In genomic region chr1:1358433-1359201, GRCh38 we compare ENCODE assay signal across 9 cellular contexts. TPM values are rescaled to one million over a fixed set of nuclear protein-coding genes. Genes with fewer than 3 reads are reported as not detected.
DNase-seq lines count a peak whose midpoint lies in the region; ATAC-seq, FAIRE-seq and TF ChIP-seq lines count a peak whose summit lies in the region.
"Had no signal": no experiment of that assay in that cellular context is flagged by ENCODE, and none has a peak within 500 bp of the region (broad histone marks: within the 10 kb centered on the region; RNA-seq: fewer than 3 reads in every experiment).

Gene MXRA8 (minus strand): TSS chr1:1358555. CDS start chr1:1358504, 51 bp downstream.

- peak within 1 kb of the TSS; percentile 24 to 26 for H3K9ac ChIP-seq in kidney (ENCODE audit: low read length in 2 of 2)

- H3K4me3 Mint-ChIP-seq in HFFc6 (peak within 1 kb of the TSS; percentile 97), CD14-positive monocyte (peak within 1 kb of the TSS in 1 of 2 donors; percentile 60)
- H3K4me3 Mint-ChIP-seq in stimulated activated naive B cell treated with anti-CD40 and anti-IgM and Interleukin-4, amounts not matched to agents 10 μg/mL and 1 μg/mL and 100 μg/mL, for 72 hours = no peak within 1 kb of the TSS

- H3K4me1 ChIP-seq in kidney (ENCODE audit: control insufficient read depth in 1 of 2, insufficient read depth in 1 of 2, low read depth in 1 of 2, low read length in 2 of 2) = peaks cover 0 to 21% of the 10 kb centered on the region in 2 donors

- DNase-seq in HFFc6 = peak; percentile 76
- DNase-seq in astrocyte of the hippocampus (ENCODE audit: low read depth, low spot score) = peak; percentile 95
- DNase-seq in kidney = peak; percentile 90
- no peak for DNase-seq in stimulated activated naive B cell treated with anti-CD40 and anti-IgM and Interleukin-4, amounts not matched to agents 10 μg/mL and 1 μg/mL and 100 μg/mL, for 72 hours
- no peak for DNase-seq in 8988T
- DNase-seq in GF-D8 (lab: John Stamatoyannopoulos, UW) = no peak
- no peak for DNase-seq in CD14-positive monocyte (ENCODE audit: low spot score)
- DNase-seq in SHP77 treated with DMSO at 0.1 percent for 48 hours (lab: John Stamatoyannopoulos, UW) = no peak

- H3K36me3 ChIP-seq in kidney (ENCODE audit: control insufficient read depth in 1 of 2, insufficient read depth in 2 of 2, low read length in 2 of 2) = no peaks in the 10 kb centered on the region

- no peak for FAIRE-seq in kidney (lab: Jason Lieb, UNC)

- H3K9me3 Mint-ChIP-seq in HFFc6 = no peaks in the 10 kb centered on the region
- no peaks in the 10 kb centered on the region for H3K9me3 Mint-ChIP-seq in stimulated activated naive B cell treated with anti-CD40 and anti-IgM and Interleukin-4, amounts not matched to agents 10 μg/mL and 1 μg/mL and 100 μg/mL, for 72 hours
- H3K9me3 Mint-ChIP-seq in CD14-positive monocyte = peaks cover 0 to 9% (median 3%) of the 10 kb centered on the region in 7 donors

- H3K4me3 ChIP-seq in kidney (ENCODE audit: low read length in 2 of 2) = peak within 1 kb of the TSS in 1 of 2 donors; percentile 55

- H3K27ac Mint-ChIP-seq in HFFc6 (peak within 1 kb of the TSS; percentile 93), CD14-positive monocyte (peak within 1 kb of the TSS in 1 of 7 donors; percentile 55)
- peak within 1 kb of the TSS; percentile 81 for H3K27ac Mint-ChIP-seq in stimulated activated naive B cell treated with anti-CD40 and anti-IgM and Interleukin-4, amounts not matched to agents 10 μg/mL and 1 μg/mL and 100 μg/mL, for 72 hours

- TF ChIP-seq CTCF in HFFc6 (IDR thresholded peaks at IDR 0.05) = no peak
- no peak for TF ChIP-seq CTCF in kidney (IDR thresholded peaks at IDR 0.05; ENCODE audit: borderline replicate concordance, extremely low read depth, insufficient read depth)
- no peak for TF ChIP-seq CTCF in CD14-positive monocyte (IDR thresholded peaks at IDR 0.05)

- peak within 1 kb of the TSS; percentile 69 to 83 for H3K27ac ChIP-seq in kidney (ENCODE audit: low read depth in 2 of 2, low read length in 2 of 2)
- H3K27ac ChIP-seq: epithelial cell of prostate had no signal

- H3K36me3 Mint-ChIP-seq in HFFc6 (ENCODE audit: low read depth) = peaks cover 7% of the 10 kb centered on the region
- no peaks in the 10 kb centered on the region for H3K36me3 Mint-ChIP-seq in stimulated activated naive B cell treated with anti-CD40 and anti-IgM and Interleukin-4, amounts not matched to agents 10 μg/mL and 1 μg/mL and 100 μg/mL, for 72 hours
- peaks cover 0 to 2% of the 10 kb centered on the region in 2 donors for H3K36me3 Mint-ChIP-seq in CD14-positive monocyte

- intact Hi-C loops in kidney (cut with DNase I) = no loop called here
- intact Hi-C loops in CD14-positive monocyte (cut with micrococcal nuclease) = no loop called here

- peaks cover 37% of the 10 kb centered on the region for H3K4me1 Mint-ChIP-seq in HFFc6 (ENCODE audit: low read depth)
- peaks cover 4 to 31% of the 10 kb centered on the region in 2 donors for H3K4me1 Mint-ChIP-seq in stimulated activated naive B cell treated with anti-CD40 and anti-IgM and Interleukin-4, amounts not matched to agents 10 μg/mL and 1 μg/mL and 100 μg/mL, for 72 hours
- peaks cover 6% of the 10 kb centered on the region for H3K4me1 Mint-ChIP-seq in CD14-positive monocyte

- ATAC-seq in stimulated activated naive B cell treated with anti-CD40 and anti-IgM and Interleukin-4, amounts not matched to agents 10 μg/mL and 1 μg/mL and 100 μg/mL, for 72 hours (replicated peaks) = peak in 1 of 2 donors; percentile 25

- peaks cover 5% of the 10 kb centered on the region for H3K27me3 Mint-ChIP-seq in HFFc6 (ENCODE audit: insufficient read depth)
- peaks cover 45 to 65% of the 10 kb centered on the region in 2 donors for H3K27me3 Mint-ChIP-seq in stimulated activated naive B cell treated with anti-CD40 and anti-IgM and Interleukin-4, amounts not matched to agents 10 μg/mL and 1 μg/mL and 100 μg/mL, for 72 hours
- peaks cover 62 to 99% (median 69%) of the 10 kb centered on the region in 3 donors for H3K27me3 Mint-ChIP-seq in CD14-positive monocyte (ENCODE audit: low read depth in 3 of 3)

- H3K9me3 ChIP-seq in kidney (ENCODE audit: control insufficient read depth in 1 of 2, low read length in 2 of 2) = no peaks in the 10 kb centered on the region

RNA-seq across cellular contexts. Expression of gene MXRA8, which starts in this region (rescaled TPM):
- 100 to 1,000 TPM; 438 to 570 (median 524) TPM for total RNA-seq in HFFc6 (2021; fragmentation: NEBNext Ultra II Directional; extraction: Animal tissue kit (Norgen Biotek cat#: 25700))
- total RNA-seq in kidney = 26.0 TPM
- polyA plus RNA-seq in kidney (ENCODE audit: insufficient read depth, low read depth, low replicate concordance) (64.7 TPM), CD14-positive monocyte (not detected)

Comparison
In these comparisons a context has a peak if more than half of its experiments do, and no peak if none do; other contexts are left out.
1. RNA of gene MXRA8 (total RNA-seq): 438 to 570 TPM in HFFc6; 26.0 TPM in kidney (single experiment); every median in the first group is over 10 times any median in the second.
2. RNA of gene MXRA8 (polyA plus RNA-seq): 64.7 TPM in kidney (single experiment); not detected in CD14-positive monocyte; every median in the first group is over 10 times any median in the second.
3. DNase-seq: peak in HFFc6 (single experiment), astrocyte of the hippocampus (single experiment) and kidney (single experiment); none in stimulated activated naive B cell treated with anti-CD40 and anti-IgM and Interleukin-4, amounts not matched to agents 10 μg/mL and 1 μg/mL and 100 μg/mL, for 72 hours (single experiment), 8988T (single experiment), GF-D8 (single experiment), CD14-positive monocyte (single experiment) and SHP77 treated with DMSO at 0.1 percent for 48 hours (single experiment).